Comparison of ENCODE assay signal across 9 cellular contexts in the genomic region with DNA sequence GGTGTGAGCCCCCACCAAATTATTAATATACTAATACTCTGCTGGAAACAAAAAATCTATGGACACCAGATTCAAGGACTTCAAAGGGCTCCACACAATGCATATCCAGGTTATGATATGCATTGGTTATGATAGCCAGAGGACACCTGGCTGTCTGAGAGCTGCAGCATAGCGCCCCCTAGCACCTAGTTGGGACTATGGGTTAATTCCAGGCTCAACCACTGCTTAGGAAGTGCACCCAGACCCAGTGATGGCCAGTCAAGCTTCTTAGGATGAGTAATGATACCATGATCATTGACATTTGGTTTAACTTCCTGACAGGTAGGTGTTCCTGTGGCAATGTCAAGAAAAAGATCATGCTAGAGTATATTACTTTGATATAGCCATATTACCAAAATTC. TPM values are rescaled to one million over a fixed set of nuclear protein-coding genes. Genes with fewer than 3 reads are reported as not detected.
A peak's percentile ranks its signal among the peaks of the same experiment; 100 is the strongest.
DNase-seq lines count a peak whose midpoint lies in the region; ATAC-seq and TF ChIP-seq lines count a peak whose summit lies in the region.
"Had no signal": no experiment of that assay in that cellular context is flagged by ENCODE, and none has a peak within 500 bp of the region (broad histone marks: within the 10 kb centered on the region; RNA-seq: fewer than 3 reads in every experiment).

No MANE protein-coding gene starts in this region.

- peak; percentile 65 for ATAC-seq in mucosa of descending colon
- ATAC-seq: body of pancreas had no signal

- peaks cover 9% of the 10 kb centered on the region for H3K4me1 ChIP-seq in mucosa of descending colon (ENCODE audit: low read depth)

- DNase-seq in NCI-H1694 treated with DMSO at 0.1 percent for 48 hours (lab: John Stamatoyannopoulos, UW) (peak; percentile 5), NCI-H1694 (lab: John Stamatoyannopoulos, UW) (no peak), HT-29 (ENCODE audit: low spot score) (peak; percentile 47), UCSD-AML1 (lab: John Stamatoyannopoulos, UW; ENCODE audit: unreplicated experiment) (peak; percentile 23), mucosa of descending colon (peak in 2 of 3 donors; percentile 32 to 41), LoVo (ENCODE audit: low spot score) (no peak), NCI-H2171 (lab: John Stamatoyannopoulos, UW) (no peak), activated gamma-delta T cell treated with Interleukin-2 at 50 U/mL for 16 hours (no peak)

- H3K4me3 ChIP-seq in mucosa of descending colon = no peak overlapping the region
- H3K4me3 ChIP-seq: body of pancreas had no signal

- no peak for TF ChIP-seq CTCF in mucosa of descending colon (IDR thresholded peaks at IDR 0.05)

- no peaks in the 10 kb centered on the region for H3K9me3 ChIP-seq in mucosa of descending colon
- H3K9me3 ChIP-seq: body of pancreas had no signal

- H3K36me3 ChIP-seq in mucosa of descending colon (ENCODE audit: low read depth) = no peaks in the 10 kb centered on the region

- intact Hi-C loops in mucosa of descending colon (cut with DNase I, micrococcal nuclease) = no loop called here

RNA-seq across cellular contexts. Expression of gene FRZB, which starts 3.8 kb away (rescaled TPM):
- total RNA-seq in HT-29 (2014; rRNA removed; shearing (Covaris generic)) = 0.15 and 0.21 TPM in 2 replicates
- 10 to 100 TPM in 1 of 3 donors, 1 to 10 TPM in 2; 5.9 to 15.7 (median 8.9) TPM for total RNA-seq in mucosa of descending colon

Comparison
In these comparisons a context has a peak if more than half of its experiments do, and no peak if none do; other contexts are left out.
1. DNase-seq: peak in NCI-H1694 treated with DMSO at 0.1 percent for 48 hours (single experiment), HT-29 (single experiment), UCSD-AML1 (single experiment) and mucosa of descending colon (2 of 3); none in NCI-H1694 (single experiment), LoVo (single experiment), NCI-H2171 (single experiment) and activated gamma-delta T cell treated with Interleukin-2 at 50 U/mL for 16 hours (single experiment).